ENCODE assay signal across 10 cellular contexts in genomic region chr7:99386584-99387238, GRCh38. TPM values are rescaled to one million over a fixed set of nuclear protein-coding genes. Genes with fewer than 3 reads are reported as not detected.
DNase-seq lines count a peak whose midpoint lies in the region; ATAC-seq lines count a peak whose summit lies in the region.
"Had no signal": no experiment of that assay in that cellular context is flagged by ENCODE, and none has a peak within 500 bp of the region (broad histone marks: within the 10 kb centered on the region; RNA-seq: fewer than 3 reads in every experiment).

No MANE protein-coding gene starts in this region.

- H3K4me3 Mint-ChIP-seq in activated T-helper 17 cell treated with anti-CD3 and anti-CD28 coated beads, Interleukin-2, amount 50 U/mL, for 72 hours, result no peak overlapping the region
- no peak overlapping the region for H3K4me3 Mint-ChIP-seq in naive B cell
- H3K4me3 Mint-ChIP-seq: T-helper 1 cell treated with Interleukin-12 subunit alpha and Interleukin-12 subunit beta and Interleukin-4 antibody, amounts not matched to agents 30 μg/mL and 1 μg/mL, for 36 hours had no signal

- H3K9me3 Mint-ChIP-seq in activated T-helper 17 cell treated with anti-CD3 and anti-CD28 coated beads, Interleukin-2, amount 50 U/mL, for 72 hours, result no peaks in the 10 kb centered on the region
- no peaks in the 10 kb centered on the region for H3K9me3 Mint-ChIP-seq in naive B cell
- H3K9me3 Mint-ChIP-seq: T-helper 1 cell treated with Interleukin-12 subunit alpha and Interleukin-12 subunit beta and Interleukin-4 antibody, amounts not matched to agents 30 μg/mL and 1 μg/mL, for 36 hours had no signal

- DNase-seq in DMS53 (lab: John Stamatoyannopoulos, UW), result peak; percentile 62
- no peak for DNase-seq in DMS53 treated with DMSO at 0.1 percent for 48 hours (lab: John Stamatoyannopoulos, UW; ENCODE audit: unreplicated experiment)
- peak; percentile 72 to 75 for DNase-seq in Kasumi-1 (lab: John Stamatoyannopoulos, UW)
- peak; percentile 25 for DNase-seq in naive B cell
- DNase-seq in stimulated activated CD8-positive, alpha-beta memory T cell treated with anti-CD3 and anti-CD28 coated beads, Interleukin-4, amount 100 ng/mL, for 48 hours, result no peak
- no peak for DNase-seq in middle frontal gyrus (ENCODE audit: extremely low spot score, low spot score)
- DNase-seq in ecto neural progenitor cell (ENCODE audit: low spot score), result no peak
- DNase-seq: left ventricle myocardium superior had no signal

- H3K27ac Mint-ChIP-seq in activated T-helper 17 cell treated with anti-CD3 and anti-CD28 coated beads, Interleukin-2, amount 50 U/mL, for 72 hours, result no peak overlapping the region
- peak overlapping the region in 4 of 6 donors; percentile 42 to 94 (median 82) for H3K27ac Mint-ChIP-seq in naive B cell
- H3K27ac Mint-ChIP-seq: T-helper 1 cell treated with Interleukin-12 subunit alpha and Interleukin-12 subunit beta and Interleukin-4 antibody, amounts not matched to agents 30 μg/mL and 1 μg/mL, for 36 hours had no signal

- ATAC-seq in activated T-helper 17 cell treated with anti-CD3 and anti-CD28 coated beads, Interleukin-2, amount 50 U/mL, for 72 hours (replicated peaks), result peak; percentile 50
- ATAC-seq in naive B cell (ENCODE audit: low read depth in 2 of 2), result peak; percentile 53 to 65
- ATAC-seq: left ventricle myocardium superior had no signal

- no peaks in the 10 kb centered on the region for H3K27me3 Mint-ChIP-seq in activated T-helper 17 cell treated with anti-CD3 and anti-CD28 coated beads, Interleukin-2, amount 50 U/mL, for 72 hours
- H3K27me3 Mint-ChIP-seq in naive B cell, result no peaks in the 10 kb centered on the region

- H3K36me3 Mint-ChIP-seq in activated T-helper 17 cell treated with anti-CD3 and anti-CD28 coated beads, Interleukin-2, amount 50 U/mL, for 72 hours (ENCODE audit: low read depth), result peaks cover 93% of the 10 kb centered on the region
- H3K36me3 Mint-ChIP-seq in naive B cell, result no peaks in the 10 kb centered on the region

- peaks cover 9% of the 10 kb centered on the region for H3K4me1 Mint-ChIP-seq in activated T-helper 17 cell treated with anti-CD3 and anti-CD28 coated beads, Interleukin-2, amount 50 U/mL, for 72 hours
- H3K4me1 Mint-ChIP-seq in naive B cell, result peaks cover 13 to 42% (median 27%) of the 10 kb centered on the region in 3 donors

RNA-seq across cellular contexts. Expression of gene ARPC1B, which starts 12.2 kb away (rescaled TPM):
- 100 to 1,000 TPM; 223 to 410 TPM for total RNA-seq in activated T-helper 17 cell treated with anti-CD3 and anti-CD28 coated beads, Interleukin-2, amount 50 U/mL, for 72 hours
- polyA plus RNA-seq in naive B cell (ENCODE audit: low read depth in 6 of 6), result 100 to 1,000 TPM; 434 to 595 (median 483) TPM

RNA-seq across cellular contexts. Expression of gene PDAP1, which starts 21.7 kb away (rescaled TPM):
- 100 to 1,000 TPM in 1 of 2 donors, 10 to 100 TPM in 1; 73.7 to 129 TPM for total RNA-seq in activated T-helper 17 cell treated with anti-CD3 and anti-CD28 coated beads, Interleukin-2, amount 50 U/mL, for 72 hours
- polyA plus RNA-seq in naive B cell (ENCODE audit: low read depth in 6 of 6), result 10 to 100 TPM; 23.3 to 28.5 (median 25.7) TPM

RNA-seq across cellular contexts. Expression of gene BUD31, which starts 22.1 kb away (rescaled TPM):
- total RNA-seq in activated T-helper 17 cell treated with anti-CD3 and anti-CD28 coated beads, Interleukin-2, amount 50 U/mL, for 72 hours, result 100 to 1,000 TPM in 1 of 2 donors, 10 to 100 TPM in 1; 96.1 to 138 TPM
- 100 to 1,000 TPM; 129 to 201 (median 182) TPM for polyA plus RNA-seq in naive B cell (ENCODE audit: low read depth in 6 of 6)

RNA-seq across cellular contexts. Expression of gene PTCD1, which starts 51.9 kb away (rescaled TPM):
- total RNA-seq in activated T-helper 17 cell treated with anti-CD3 and anti-CD28 coated beads, Interleukin-2, amount 50 U/mL, for 72 hours, result 1 to 10 TPM; 4.3 to 5.4 TPM
- polyA plus RNA-seq in naive B cell (ENCODE audit: low read depth in 6 of 6), result 1 to 10 TPM; 2.3 to 6.3 (median 3.5) TPM

RNA-seq across cellular contexts. Expression of gene CPSF4, which starts 52.0 kb away (rescaled TPM):
- 10 to 100 TPM; 36.8 to 38.9 TPM for total RNA-seq in activated T-helper 17 cell treated with anti-CD3 and anti-CD28 coated beads, Interleukin-2, amount 50 U/mL, for 72 hours
- 10 to 100 TPM; 21.5 to 51.4 (median 24.5) TPM for polyA plus RNA-seq in naive B cell (ENCODE audit: low read depth in 6 of 6)

Comparison
In these comparisons a context has a peak if more than half of its experiments do, and no peak if none do; other contexts are left out.
1. DNase-seq: peak in DMS53 (single experiment), Kasumi-1 (2 of 2) and naive B cell (single experiment); none in DMS53 treated with DMSO at 0.1 percent for 48 hours (single experiment), stimulated activated CD8-positive, alpha-beta memory T cell treated with anti-CD3 and anti-CD28 coated beads, Interleukin-4, amount 100 ng/mL, for 48 hours (single experiment), middle frontal gyrus (single experiment) and ecto neural progenitor cell (single experiment).